ENCODE assay signal across 13 cellular contexts in the genomic region with DNA sequence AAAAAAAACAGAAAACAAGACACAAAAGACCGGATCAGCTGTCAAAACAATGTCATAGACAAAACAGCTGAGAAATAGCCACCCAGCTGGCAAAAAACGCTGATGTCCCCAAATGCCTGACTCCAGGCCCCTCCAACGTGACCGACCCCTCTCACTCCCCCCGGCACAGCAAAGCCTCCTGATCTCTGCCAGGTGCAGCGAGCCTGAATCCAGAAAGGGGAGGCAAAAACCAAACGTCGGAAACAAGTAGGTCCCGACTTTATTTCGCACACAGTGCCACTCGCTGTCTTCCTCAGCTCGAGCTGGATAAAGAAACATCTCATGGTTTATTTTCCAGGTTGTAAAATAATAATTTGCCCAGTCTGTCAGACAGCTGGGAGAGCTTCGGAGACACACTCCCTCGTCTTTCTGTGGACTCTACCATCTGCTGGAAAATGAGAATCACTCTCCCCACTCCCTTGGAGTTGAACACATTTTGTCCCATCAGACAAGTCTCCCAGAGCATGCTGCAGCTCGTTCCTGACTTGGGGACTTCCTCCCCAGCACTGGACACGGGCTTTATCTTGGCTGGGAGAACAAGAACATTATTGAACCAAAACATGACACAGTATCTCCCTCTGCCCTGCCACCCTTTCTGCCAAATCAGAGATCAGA.
A peak's percentile ranks its signal among the peaks of the same experiment; 100 is the strongest.
DNase-seq lines count a peak whose midpoint lies in the region; ATAC-seq and TF ChIP-seq lines count a peak whose summit lies in the region.
"Had no signal": no experiment of that assay in that cellular context is flagged by ENCODE, and none has a peak within 500 bp of the region (broad histone marks: within the 10 kb centered on the region; RNA-seq: fewer than 3 reads in every experiment).

No MANE protein-coding gene starts in this region.

- H3K4me1 ChIP-seq in gastrocnemius medialis, result peaks cover 13 to 32% of the 10 kb centered on the region in 2 donors

- DNase-seq in DMS 273 treated with DMSO at 0.1 percent for 48 hours (lab: John Stamatoyannopoulos, UW) (peak; percentile 30), islet precursor cell (peak; percentile 32), gastrocnemius medialis (no peak), NCI-H146 (lab: John Stamatoyannopoulos, UW) (no peak), progenitor cell of endocrine pancreas (ENCODE audit: low spot score, unreplicated experiment) (no peak)
- DNase-seq in activated CD4-positive, alpha-beta T cell treated with anti-CD3 and anti-CD28 coated beads for 4 hours, result no peak
- no peak for DNase-seq in activated CD4-positive, alpha-beta T cell treated with anti-CD3 and anti-CD28 coated beads, Interleukin-2, amount 50 U/mL, for 1 hour
- DNase-seq: activated CD8-positive, alpha-beta T cell treated with anti-CD3 and anti-CD28 coated beads, Interleukin-2, amount 10 ng/mL, durations not matched to agents 7 days and 5 days; foreskin melanocyte had no signal

- H3K4me3 Mint-ChIP-seq in brain (peak overlapping the region; percentile 31 to 77 (median 61)), progenitor cell of endocrine pancreas (ENCODE audit: low read depth) (no peak overlapping the region)
- H3K4me3 Mint-ChIP-seq: activated CD8-positive, alpha-beta T cell treated with anti-CD3 and anti-CD28 coated beads, Interleukin-2, amount 10 ng/mL, durations not matched to agents 7 days and 5 days; activated naive CD4-positive, alpha-beta T cell treated with anti-CD3 and anti-CD28 coated beads, Interleukin-2, amount 50 U/mL, for 24 hours; dendritic cell treated with granulocyte-macrophage colony-stimulating factor and Interleukin-4, amounts not matched to agents 40 ng/mL and 50 ng/mL, for 4 days had no signal

- H3K36me3 Mint-ChIP-seq in brain, result no peaks in the 10 kb centered on the region
- no peaks in the 10 kb centered on the region for H3K36me3 Mint-ChIP-seq in progenitor cell of endocrine pancreas (ENCODE audit: insufficient read depth)
- H3K36me3 Mint-ChIP-seq: activated naive CD4-positive, alpha-beta T cell treated with anti-CD3 and anti-CD28 coated beads, Interleukin-2, amount 50 U/mL, for 24 hours had no signal

- H3K36me3 ChIP-seq in gastrocnemius medialis, result no peaks in the 10 kb centered on the region

- in situ Hi-C loops in gastrocnemius medialis (cut with MboI; ENCODE audit: low sequenced_read_pairs in 4 of 4), result loop anchor here in 2 of 4 donors (25.0 kb wide), 1 partner anchor 190 kb away; no protein-coding TSS in a partner anchor

- ATAC-seq in gastrocnemius medialis, result no peak
- ATAC-seq: activated CD8-positive, alpha-beta T cell treated with anti-CD3 and anti-CD28 coated beads, Interleukin-2, amount 10 ng/mL, durations not matched to agents 7 days and 5 days; left colon had no signal

- no peaks in the 10 kb centered on the region for H3K9me3 ChIP-seq in gastrocnemius medialis

- no peak overlapping the region for H3K4me3 ChIP-seq in gastrocnemius medialis

- H3K27me3 Mint-ChIP-seq in brain (peaks cover 39% of the 10 kb centered on the region), progenitor cell of endocrine pancreas (peaks cover 47% of the 10 kb centered on the region)

- H3K27me3 ChIP-seq in gastrocnemius medialis, result peaks cover 0 to 6% (median 3%) of the 10 kb centered on the region in 3 donors

- TF ChIP-seq POLR2A in gastrocnemius medialis (IDR thresholded peaks at IDR 0.05), result no peak

- peak overlapping the region in 3 of 4 donors; percentile 31 to 66 (median 43) for H3K27ac ChIP-seq in gastrocnemius medialis

- intact Hi-C loops in gastrocnemius medialis (cut with DNase I; ENCODE audit: low total_unique reads), result no loop called here

- H3K4me1 Mint-ChIP-seq in brain (peaks cover 25% of the 10 kb centered on the region), progenitor cell of endocrine pancreas (ENCODE audit: low read depth) (peaks cover 2% of the 10 kb centered on the region)

- H3K9me3 Mint-ChIP-seq in brain (no peaks in the 10 kb centered on the region), progenitor cell of endocrine pancreas (ENCODE audit: low read depth) (no peaks in the 10 kb centered on the region)
- H3K9me3 Mint-ChIP-seq: activated naive CD4-positive, alpha-beta T cell treated with anti-CD3 and anti-CD28 coated beads, Interleukin-2, amount 50 U/mL, for 24 hours; dendritic cell treated with granulocyte-macrophage colony-stimulating factor and Interleukin-4, amounts not matched to agents 40 ng/mL and 50 ng/mL, for 4 days had no signal

- H3K27ac Mint-ChIP-seq in brain (peak overlapping the region; percentile 59 to 92 (median 79)), progenitor cell of endocrine pancreas (no peak overlapping the region)
- H3K27ac Mint-ChIP-seq: activated CD8-positive, alpha-beta T cell treated with anti-CD3 and anti-CD28 coated beads, Interleukin-2, amount 10 ng/mL, durations not matched to agents 7 days and 5 days; activated naive CD4-positive, alpha-beta T cell treated with anti-CD3 and anti-CD28 coated beads, Interleukin-2, amount 50 U/mL, for 24 hours; dendritic cell treated with granulocyte-macrophage colony-stimulating factor and Interleukin-4, amounts not matched to agents 40 ng/mL and 50 ng/mL, for 4 days had no signal

- no peak for TF ChIP-seq CTCF in brain (conservative IDR thresholded peaks at IDR 0.05)
- no peak for TF ChIP-seq CTCF in gastrocnemius medialis (IDR thresholded peaks at IDR 0.05 in 4 of 5, conservative IDR thresholded peaks at IDR 0.05 in 1 of 5)
- TF ChIP-seq CTCF in progenitor cell of endocrine pancreas (IDR thresholded peaks at IDR 0.05; ENCODE audit: unreplicated experiment), result no peak

Comparison
In these comparisons a context has a peak if more than half of its experiments do, and no peak if none do; other contexts are left out.
1. DNase-seq: peak in DMS 273 treated with DMSO at 0.1 percent for 48 hours (single experiment) and islet precursor cell (single experiment); none in gastrocnemius medialis (0 of 2), activated CD4-positive, alpha-beta T cell treated with anti-CD3 and anti-CD28 coated beads for 4 hours (0 of 2), NCI-H146 (single experiment), activated CD4-positive, alpha-beta T cell treated with anti-CD3 and anti-CD28 coated beads, Interleukin-2, amount 50 U/mL, for 1 hour (single experiment) and progenitor cell of endocrine pancreas (single experiment).